ENCODE assay signal across 1 cellular context in the genomic region with DNA sequence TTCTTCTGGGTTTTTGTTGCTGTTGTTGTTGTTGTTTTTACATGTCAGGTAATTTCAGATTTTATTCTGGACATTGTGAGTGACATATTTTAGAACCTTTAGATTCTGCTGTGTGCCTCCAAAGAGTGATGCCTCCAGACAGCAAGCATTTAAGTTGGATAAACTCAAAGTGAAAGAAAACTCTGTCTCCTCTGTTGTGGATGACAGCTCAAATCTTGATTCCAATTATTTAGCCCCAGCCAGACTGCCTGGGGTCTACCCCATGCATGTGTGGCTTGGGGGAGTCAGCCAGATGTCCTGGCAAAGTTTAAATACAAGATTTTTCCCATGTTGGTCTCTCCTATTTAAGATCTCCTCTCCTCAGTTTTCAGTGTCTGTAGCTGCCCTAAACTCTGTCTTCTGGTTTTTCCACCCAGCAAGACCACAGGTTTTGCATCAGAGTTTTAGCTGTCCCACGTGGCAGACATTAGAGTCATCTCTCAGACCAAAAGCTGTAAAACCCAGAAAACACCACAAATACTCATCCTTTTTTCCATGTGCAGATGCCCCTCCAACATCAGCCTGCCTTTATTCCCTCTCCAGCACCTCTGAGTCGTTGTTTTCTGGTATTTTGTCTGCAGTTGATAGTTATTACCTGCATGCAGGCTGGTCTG.
TF ChIP-seq lines count a peak whose summit lies in the region.

No MANE protein-coding gene starts in this region.

TF ChIP-seq in HEK293, 187 proteins besides CTCF, POLR2A, EP300 and RAD21:
- TF ChIP-seq, protein P1, sequence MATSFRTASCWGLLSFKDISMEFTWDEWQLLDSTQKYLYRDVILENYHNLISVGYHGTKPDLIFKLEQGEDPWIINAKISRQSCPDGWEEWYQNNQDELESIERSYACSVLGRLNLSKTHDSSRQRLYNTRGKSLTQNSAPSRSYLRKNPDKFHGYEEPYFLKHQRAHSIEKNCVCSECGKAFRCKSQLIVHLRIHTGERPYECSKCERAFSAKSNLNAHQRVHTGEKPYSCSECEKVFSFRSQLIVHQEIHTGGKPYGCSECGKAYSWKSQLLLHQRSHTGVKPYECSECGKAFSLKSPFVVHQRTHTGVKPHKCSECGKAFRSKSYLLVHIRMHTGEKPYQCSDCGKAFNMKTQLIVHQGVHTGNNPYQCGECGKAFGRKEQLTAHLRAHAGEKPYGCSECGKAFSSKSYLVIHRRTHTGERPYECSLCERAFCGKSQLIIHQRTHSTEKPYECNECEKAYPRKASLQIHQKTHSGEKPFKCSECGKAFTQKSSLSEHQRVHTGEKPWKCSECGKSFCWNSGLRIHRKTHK (tag by site-specific recombination; IDR thresholded peaks at IDR 0.05), result peak; percentile 69
- TF ChIP-seq KLF9 (tag by site-specific recombination; IDR thresholded peaks at IDR 0.05; ENCODE audit: low read depth), result no peak
